In the genomic region with DNA sequence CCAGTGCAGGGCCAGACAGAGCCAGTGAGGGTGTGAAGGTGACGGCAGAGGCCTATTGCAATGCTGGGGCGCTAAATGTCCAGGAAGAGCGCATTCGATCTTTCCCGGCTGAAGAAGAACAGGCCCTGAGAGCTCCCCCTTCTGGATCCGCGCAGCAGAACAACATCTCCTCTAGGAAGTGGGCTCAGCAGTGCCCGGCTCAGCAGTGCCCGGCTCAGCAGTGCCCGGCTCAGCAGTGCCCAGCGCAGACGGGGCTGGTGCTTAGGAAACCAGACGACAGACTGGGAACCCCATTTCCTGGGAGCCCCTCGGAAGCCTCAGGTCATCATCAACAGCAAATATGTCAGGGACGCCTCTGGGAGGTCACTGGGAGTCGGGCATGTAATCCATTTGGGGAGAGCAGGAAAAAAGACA, we compare ENCODE assay signal across 8 cellular contexts. TPM values are rescaled to one million over a fixed set of nuclear protein-coding genes. Genes with fewer than 3 reads are reported as not detected.
DNase-seq lines count a peak whose midpoint lies in the region; ATAC-seq and TF ChIP-seq lines count a peak whose summit lies in the region.

No MANE protein-coding gene starts in this region.

- no peak overlapping the region for H2AK5ac ChIP-seq in mesenchymal stem cell (ENCODE audit: low read length, severe bottlenecking)

- no peak for ATAC-seq in GM19397 (IDR thresholded peaks at IDR 0.05; ENCODE audit: unreplicated experiment)

- no peak overlapping the region for H4K91ac ChIP-seq in mesenchymal stem cell (ENCODE audit: low read length)

- H3K4ac ChIP-seq in mesenchymal stem cell (ENCODE audit: low read depth in 1 of 2, low read length in 2 of 2), result no peak overlapping the region

- no peak overlapping the region for H4K8ac ChIP-seq in mesenchymal stem cell (ENCODE audit: low read length)

- no peak overlapping the region for H3K18ac ChIP-seq in mesenchymal stem cell (ENCODE audit: low read depth in 1 of 2, low read length in 2 of 2)

- no peak overlapping the region for H3K27ac Mint-ChIP-seq in type B pancreatic cell

- H3K14ac ChIP-seq in mesenchymal stem cell (ENCODE audit: low read length in 2 of 2), result no peak overlapping the region

- peaks cover 16% of the 10 kb centered on the region for H3K9me3 ChIP-seq in mesenchymal stem cell (ENCODE audit: control insufficient read depth, low read length)

- H3K27me3 Mint-ChIP-seq in type B pancreatic cell, result peaks cover 61% of the 10 kb centered on the region

- H3K4me1 ChIP-seq in mesenchymal stem cell (ENCODE audit: control insufficient read depth, insufficient read depth, low read depth, low read length), result peaks cover 6% of the 10 kb centered on the region

- no peaks in the 10 kb centered on the region for H3K36me3 ChIP-seq in mesenchymal stem cell (ENCODE audit: control insufficient read depth in 1 of 2, insufficient read depth in 2 of 2, low read depth in 1 of 2, low read length in 2 of 2)

- H3K36me3 Mint-ChIP-seq in type B pancreatic cell, result no peaks in the 10 kb centered on the region

- H3K4me2 ChIP-seq in mesenchymal stem cell (ENCODE audit: low read length, poor library complexity, severe bottlenecking), result no peak overlapping the region

- H3K4me3 ChIP-seq in mesenchymal stem cell (ENCODE audit: insufficient read depth in 1 of 2, low read depth in 1 of 2, low read length in 2 of 2), result no peak overlapping the region

- H2AFZ ChIP-seq in mesenchymal stem cell (ENCODE audit: low read depth, low read length), result no peak overlapping the region

- no peaks in the 10 kb centered on the region for H3K79me1 ChIP-seq in mesenchymal stem cell (replicated peaks; ENCODE audit: low read length, poor library complexity, severe bottlenecking)

- 15% methylated on average over 16 of the region's 16 CpGs for WGBS in mesenchymal stem cell

- DNase-seq in A172 (ENCODE audit: low spot score) (peak; percentile 62), GM10266 (ENCODE audit: extremely low spot score) (peak; percentile 70), NCI-H146 treated with DMSO at 0.1 percent for 48 hours (lab: John Stamatoyannopoulos, UW; ENCODE audit: unreplicated experiment) (peak; percentile 41), dermis blood vessel endothelial cell (peak; percentile 76), mesenchymal stem cell (peak; percentile 66), type B pancreatic cell (ENCODE audit: extremely low spot score, unreplicated experiment) (no peak)

- peaks cover 6% of the 10 kb centered on the region for H3K9me3 Mint-ChIP-seq in type B pancreatic cell

- TF ChIP-seq CTCF in GM10266 (IDR thresholded peaks at IDR 0.05; ENCODE audit: control insufficient read depth, insufficient read depth, low read depth, missing control alignments), result peak; percentile 75
- peak; percentile 94 for TF ChIP-seq CTCF in VCaP (conservative IDR thresholded peaks at IDR 0.05)
- TF ChIP-seq CTCF in type B pancreatic cell (conservative IDR thresholded peaks at IDR 0.05), result peak; percentile 80

- peaks cover 78 to 79% of the 10 kb centered on the region in 2 experiments for H3K27me3 ChIP-seq in mesenchymal stem cell (ENCODE audit: control insufficient read depth in 1 of 2, insufficient read depth in 1 of 2, low read length in 2 of 2)

- H3K4me3 Mint-ChIP-seq in type B pancreatic cell, result no peak overlapping the region

- peaks cover 10% of the 10 kb centered on the region for H3K4me1 Mint-ChIP-seq in type B pancreatic cell (ENCODE audit: unreplicated experiment)

- peak overlapping the region; percentile 15; the same call in 1 of the 2 replicates for H3K27ac ChIP-seq in VCaP
- no peak overlapping the region for H3K27ac ChIP-seq in mesenchymal stem cell (ENCODE audit: low read length, poor library complexity, severe bottlenecking)

- H2BK5ac ChIP-seq in mesenchymal stem cell (ENCODE audit: low read depth, low read length, poor library complexity, severe bottlenecking), result no peak overlapping the region

- H3K9ac ChIP-seq in mesenchymal stem cell (ENCODE audit: low read length), result no peak overlapping the region

- H3K23ac ChIP-seq in mesenchymal stem cell (ENCODE audit: low read length in 2 of 2), result no peak overlapping the region

- no peak overlapping the region for H2BK15ac ChIP-seq in mesenchymal stem cell (ENCODE audit: low read depth, poor library complexity, severe bottlenecking)

- no peak overlapping the region for H2BK120ac ChIP-seq in mesenchymal stem cell (ENCODE audit: low read depth, low read length)

- H2BK12ac ChIP-seq in mesenchymal stem cell (ENCODE audit: low read length in 2 of 2), result no peak overlapping the region

RNA-seq across cellular contexts. Expression of gene NOS3, which starts 4.7 kb away (rescaled TPM):
- 0.74 and 2.5 TPM in 2 replicates for total RNA-seq in A172 (2014; rRNA removed; shearing (Covaris generic))
- 33.4 and 103 TPM in 2 replicates for total RNA-seq in dermis blood vessel endothelial cell
- polyA plus RNA-seq in mesenchymal stem cell (2013, experiment 1 of 2), result 4.7 TPM
- polyA plus RNA-seq in mesenchymal stem cell (2013, experiment 2 of 2), result 3.5 TPM
- 0.21 and 1.7 TPM in 2 replicates for total RNA-seq in type B pancreatic cell (ENCODE audit: low replicate concordance)

RNA-seq across cellular contexts. Expression of gene KCNH2, which starts 8.0 kb away (rescaled TPM):
- total RNA-seq in A172 (2014; rRNA removed; shearing (Covaris generic)), result 1.7 and 3.5 TPM in 2 replicates
- total RNA-seq in dermis blood vessel endothelial cell, result under 0.01 TPM in 1 of 2 replicates, not detected in the other
- 0.87 TPM for polyA plus RNA-seq in mesenchymal stem cell (2013, experiment 1 of 2)
- 0.92 TPM for polyA plus RNA-seq in mesenchymal stem cell (2013, experiment 2 of 2)
- 8.0 and 10.0 TPM in 2 replicates for total RNA-seq in type B pancreatic cell (ENCODE audit: low replicate concordance)

RNA-seq across cellular contexts. Expression of gene ATG9B, which starts 38.2 kb away (rescaled TPM):
- not detected in 2 replicates for total RNA-seq in A172 (2014; rRNA removed; shearing (Covaris generic))
- total RNA-seq in dermis blood vessel endothelial cell (0.28 TPM in 1 of 2 replicates, not detected in the other), type B pancreatic cell (ENCODE audit: low replicate concordance) (33.8 and 53.2 TPM in 2 replicates)
- polyA plus RNA-seq in mesenchymal stem cell (2013, experiment 1 of 2), result 0.28 TPM
- polyA plus RNA-seq in mesenchymal stem cell (2013, experiment 2 of 2), result 0.71 TPM

RNA-seq across cellular contexts. Expression of gene ABCB8, which starts 42.1 kb away (rescaled TPM):
- 35.6 and 40.2 TPM in 2 replicates for total RNA-seq in A172 (2014; rRNA removed; shearing (Covaris generic))
- 20.4 and 38.2 TPM in 2 replicates for total RNA-seq in dermis blood vessel endothelial cell
- polyA plus RNA-seq in mesenchymal stem cell (2013, experiment 1 of 2), result 17.2 TPM
- polyA plus RNA-seq in mesenchymal stem cell (2013, experiment 2 of 2), result 16.1 TPM
- total RNA-seq in type B pancreatic cell (ENCODE audit: low replicate concordance), result 32.7 and 45.5 TPM in 2 replicates

Comparison
In these comparisons a context has a peak if more than half of its experiments do, and no peak if none do; other contexts are left out.
1. RNA of gene ATG9B, which starts 38.2 kb away (total RNA-seq): 33.8 to 53.2 TPM in type B pancreatic cell; not detected in A172 and 0.28 TPM in dermis blood vessel endothelial cell; every median in the first group is over 10 times any median in the second.
2. Peak in every context shown above with its lines, with median percentiles within 50 percentile points of each other: CTCF ChIP-seq.